In the genomic region with DNA sequence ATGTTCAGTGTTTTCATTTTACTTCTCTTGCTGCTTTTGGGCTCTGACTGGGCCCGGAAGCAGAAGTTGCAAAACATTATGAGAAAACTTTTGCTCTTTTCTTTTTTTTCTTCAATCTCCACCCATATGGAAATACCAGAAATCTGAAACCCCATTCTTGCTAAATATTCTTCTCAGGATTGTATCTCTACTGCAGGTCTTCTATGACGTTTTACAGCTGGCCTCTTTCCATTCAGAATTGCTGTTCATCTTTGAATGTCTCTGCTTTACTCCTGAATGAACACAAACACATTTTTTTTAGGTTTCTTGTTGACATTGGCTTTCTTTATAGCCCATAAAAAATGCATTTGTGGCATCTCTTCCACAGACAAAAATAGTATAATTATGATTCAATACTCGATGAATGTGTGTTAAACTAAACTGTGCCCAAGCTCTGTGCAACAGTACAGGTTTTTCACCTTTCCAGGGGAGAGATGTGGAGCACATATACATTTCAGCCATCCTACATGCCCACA, we compare ENCODE assay signal across 8 cellular contexts. TPM values are rescaled to one million over a fixed set of nuclear protein-coding genes. Genes with fewer than 3 reads are reported as not detected.
DNase-seq lines count a peak whose midpoint lies in the region; ATAC-seq, FAIRE-seq and TF ChIP-seq lines count a peak whose summit lies in the region.

No MANE protein-coding gene starts in this region.

- no peak overlapping the region for H2AFZ ChIP-seq in HepG2 (ENCODE audit: low read length)

- no peak for FAIRE-seq in HepG2 (lab: Jason Lieb, UNC)

- TF ChIP-seq EP300 in HepG2 (IDR thresholded peaks at IDR 0.05; ENCODE audit: low read depth in 2 of 2, low read length in 2 of 2) (no peak), HepG2 (CRISPR knock-in tag; IDR thresholded peaks at IDR 0.05; ENCODE audit: borderline replicate concordance) (no peak), stomach (IDR thresholded peaks at IDR 0.05) (no peak)

- BruUV-seq in HepG2 (replicated peaks; lab: Mats Ljungman, UMichigan): no TSS peak

- intact Hi-C loops in HepG2 (cut with micrococcal nuclease; ENCODE audit: unreplicated experiment) (no loop called here), stomach (cut with DNase I; ENCODE audit: low total_unique reads) (no loop called here)

- H3K4me2 ChIP-seq in HepG2 (ENCODE audit: low read depth, low read length): no peak overlapping the region

- H3K36me3 ChIP-seq in liver (ENCODE audit: control insufficient read depth in 4 of 4, insufficient read depth in 3 of 4, low read depth in 1 of 4, low read length in 3 of 4): no peaks in the 10 kb centered on the region
- H3K36me3 ChIP-seq in HepG2 (replicated peaks in 1 of 2; ENCODE audit: control insufficient read depth in 1 of 2, insufficient read depth in 2 of 2, low read length in 2 of 2): no peaks in the 10 kb centered on the region
- H3K36me3 ChIP-seq in stomach: no peaks in the 10 kb centered on the region

- TF ChIP-seq CTCF in liver (IDR thresholded peaks at IDR 0.05; ENCODE audit: low read depth, low read length, missing input control): no peak
- TF ChIP-seq CTCF in HepG2 (CRISPR knock-in tag; IDR thresholded peaks at IDR 0.05): no peak
- no peak for TF ChIP-seq CTCF in stomach (IDR thresholded peaks at IDR 0.05)
- no peak for TF ChIP-seq CTCF in GM13977 (IDR thresholded peaks at IDR 0.05; ENCODE audit: extremely low read depth, insufficient read depth, missing control alignments)

- H3K27me3 ChIP-seq in liver (ENCODE audit: control insufficient read depth in 4 of 4, insufficient read depth in 4 of 4, low read length in 3 of 4) (no peaks in the 10 kb centered on the region), HepG2 (ENCODE audit: control insufficient read depth in 1 of 2, insufficient read depth in 2 of 2, low read length in 2 of 2) (no peaks in the 10 kb centered on the region), stomach (no peaks in the 10 kb centered on the region)

- ATAC-seq in HepG2: no peak
- peak; percentile 44 for ATAC-seq in HG03139 (IDR thresholded peaks at IDR 0.05; ENCODE audit: unreplicated experiment)
- ATAC-seq in GM19452 (IDR thresholded peaks at IDR 0.05; ENCODE audit: unreplicated experiment): no peak

- H3K9me3 ChIP-seq in liver (ENCODE audit: control insufficient read depth in 4 of 4, low read length in 3 of 4) (no peaks in the 10 kb centered on the region), HepG2 (ENCODE audit: low read length) (no peaks in the 10 kb centered on the region), stomach (no peaks in the 10 kb centered on the region)

- CTCF ChIA-PET in HepG2 (lab: Yijun Ruan, JAX; ENCODE audit: low intra/inter-chr PET ratio, low total read pairs): no interaction called here

- H4K20me1 ChIP-seq in HepG2 (ENCODE audit: insufficient read depth, low read length): no peaks in the 10 kb centered on the region

- H3K4me3 ChIP-seq in liver (ENCODE audit: low read depth in 1 of 3, low read length in 3 of 3): no peak overlapping the region
- no peak overlapping the region for H3K4me3 ChIP-seq in HepG2 (replicated peaks in 1 of 3; ENCODE audit: insufficient read depth in 1 of 3, low read depth in 2 of 3, low read length in 3 of 3)
- no peak overlapping the region for H3K4me3 ChIP-seq in stomach

- H3K79me2 ChIP-seq in HepG2 (ENCODE audit: insufficient read depth, low read length): no peaks in the 10 kb centered on the region

- H3K4me1 ChIP-seq in liver (ENCODE audit: control insufficient read depth in 4 of 4, insufficient read depth in 4 of 4, low read length in 3 of 4): no peaks in the 10 kb centered on the region
- H3K4me1 ChIP-seq in HepG2 (ENCODE audit: insufficient read depth, low read length): no peaks in the 10 kb centered on the region
- no peaks in the 10 kb centered on the region for H3K4me1 ChIP-seq in stomach

- DNase-seq in HepG2 (ENCODE audit: low spot score) (no peak), SIG-M5 treated with dmso at 0.1 percent for 504 hours (lab: John Stamatoyannopoulos, UW; ENCODE audit: unreplicated experiment) (peak; percentile 98), epithelial cell of prostate (ENCODE audit: low read depth, low spot score) (peak; percentile 86), stomach (no peak), GM13977 (ENCODE audit: low spot score) (no peak)

- in situ Hi-C loops in HepG2 (cut with HindIII; ENCODE audit: extremely low pct_ligation_motif_present, low pct_unique_long_range_greater_than_20kb): no loop called here
- in situ Hi-C loops in GM13977 (cut with MboI; ENCODE audit: low pct_unique_long_range_greater_than_20kb, low sequenced_read_pairs, unreplicated experiment): no loop called here

- no peak for TF ChIP-seq POLR2A in HepG2 (IDR thresholded peaks at IDR 0.05; ENCODE audit: insufficient read depth in 1 of 2, low read depth in 2 of 2, low read length in 2 of 2)
- TF ChIP-seq POLR2A in stomach (IDR thresholded peaks at IDR 0.05): no peak

- H3K9ac ChIP-seq in liver (ENCODE audit: low read depth in 1 of 2, low read length in 2 of 2): peak overlapping the region in 1 of 2 donors; percentile 6
- no peak overlapping the region for H3K9ac ChIP-seq in HepG2 (ENCODE audit: insufficient read depth, low read depth, low read length)

- POLR2A ChIA-PET in HepG2 (lab: Yijun Ruan, JAX): no interaction called here

- WGBS in liver: 61% methylated on average over 3 of the region's 3 CpGs
- WGBS in HepG2 (ENCODE audit: low lambda C conversion rate): under 1% methylated on average over 3 of the region's 3 CpGs
- 28 to 55% (median 43%) methylated on average over 3 of the region's 3 CpGs for WGBS in stomach, 5 donors

- TF ChIP-seq RAD21 in liver (IDR thresholded peaks at IDR 0.05) (no peak), HepG2 (CRISPR knock-in tag; IDR thresholded peaks at IDR 0.05) (no peak)

- H3K27ac ChIP-seq in liver (ENCODE audit: low read depth in 1 of 2, low read length in 2 of 2): peak overlapping the region; percentile 58 to 59
- H3K27ac ChIP-seq in HepG2 (ENCODE audit: extremely low read length, insufficient read depth, low read length): no peak overlapping the region
- H3K27ac ChIP-seq in epithelial cell of prostate: peak overlapping the region; percentile 55
- H3K27ac ChIP-seq in stomach: peak overlapping the region in 4 of 5 donors; percentile 11 to 80 (median 63)

TF ChIP-seq in liver, 16 proteins besides CTCF, POLR2A, EP300 and RAD21 (continues in another document):
- TF ChIP-seq, protein P1, sequence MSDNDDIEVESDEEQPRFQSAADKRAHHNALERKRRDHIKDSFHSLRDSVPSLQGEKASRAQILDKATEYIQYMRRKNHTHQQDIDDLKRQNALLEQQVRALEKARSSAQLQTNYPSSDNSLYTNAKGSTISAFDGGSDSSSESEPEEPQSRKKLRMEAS (IDR thresholded peaks at IDR 0.05): no peak

TF ChIP-seq in HepG2, 621 proteins besides CTCF, POLR2A, EP300 and RAD21 (continues in another document):
- TF ChIP-seq, protein P2, sequence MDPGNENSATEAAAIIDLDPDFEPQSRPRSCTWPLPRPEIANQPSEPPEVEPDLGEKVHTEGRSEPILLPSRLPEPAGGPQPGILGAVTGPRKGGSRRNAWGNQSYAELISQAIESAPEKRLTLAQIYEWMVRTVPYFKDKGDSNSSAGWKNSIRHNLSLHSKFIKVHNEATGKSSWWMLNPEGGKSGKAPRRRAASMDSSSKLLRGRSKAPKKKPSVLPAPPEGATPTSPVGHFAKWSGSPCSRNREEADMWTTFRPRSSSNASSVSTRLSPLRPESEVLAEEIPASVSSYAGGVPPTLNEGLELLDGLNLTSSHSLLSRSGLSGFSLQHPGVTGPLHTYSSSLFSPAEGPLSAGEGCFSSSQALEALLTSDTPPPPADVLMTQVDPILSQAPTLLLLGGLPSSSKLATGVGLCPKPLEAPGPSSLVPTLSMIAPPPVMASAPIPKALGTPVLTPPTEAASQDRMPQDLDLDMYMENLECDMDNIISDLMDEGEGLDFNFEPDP (CRISPR knock-in tag; conservative IDR thresholded peaks at IDR 0.05): no peak
- TF ChIP-seq ZIK1 (CRISPR knock-in tag; IDR thresholded peaks at IDR 0.05; ENCODE audit: borderline replicate concordance, low read depth): no peak
- TF ChIP-seq SIN3A (IDR thresholded peaks at IDR 0.05; ENCODE audit: borderline replicate concordance, low read depth, low read length): no peak
- TF ChIP-seq ZNF570 (CRISPR knock-in tag; IDR thresholded peaks at IDR 0.05; ENCODE audit: borderline replicate concordance): no peak
- no peak for TF ChIP-seq SP140L (CRISPR knock-in tag; IDR thresholded peaks at IDR 0.05; ENCODE audit: borderline replicate concordance)
- no peak for TF ChIP-seq ZNF510 (CRISPR knock-in tag; IDR thresholded peaks at IDR 0.05; ENCODE audit: low read depth)
- TF ChIP-seq SSRP1 (CRISPR knock-in tag; IDR thresholded peaks at IDR 0.05): no peak
- TF ChIP-seq ZNF839 (CRISPR knock-in tag; IDR thresholded peaks at IDR 0.05; ENCODE audit: borderline replicate concordance): no peak
- TF ChIP-seq ZNF296 (CRISPR knock-in tag; conservative IDR thresholded peaks at IDR 0.05): no peak
- no peak for TF ChIP-seq CHCHD3 (CRISPR knock-in tag; IDR thresholded peaks at IDR 0.05)

RNA-seq across cellular contexts. Expression of a gene that starts 18.8 kb away (rescaled TPM):
- total RNA-seq in liver (10 to 100 TPM; 25.2 to 34.1 TPM), HepG2 (2016; rRNA removed; fragmentation: Illumina TruSeq; extraction: Trizol) (not detected in 2 replicates), stomach (10 to 100 TPM in 4 of 5 donors, under 1 TPM in 1; 0.58 to 50.9 (median 25.4) TPM)
- polyA plus RNA-seq in liver (1 to 10 TPM; 5.8 to 7.3 TPM), HepG2 (2011; rRNA removed) (not detected in 2 replicates), stomach (1 to 10 TPM; 2.8 to 5.3 (median 3.0) TPM)
- total RNA-seq in HepG2 (2016; cell fraction: cytosol; rRNA removed; fragmentation: Illumina TruSeq; extraction: Trizol; ENCODE audit: low read depth): not detected in 2 replicates
- not detected in 2 replicates for total RNA-seq in HepG2 (2016; cell fraction: insoluble cytoplasmic fraction; rRNA removed; fragmentation: Illumina TruSeq; extraction: Trizol)
- not detected in 2 replicates for total RNA-seq in HepG2 (2016; cell fraction: membrane; rRNA removed; fragmentation: Illumina TruSeq; extraction: Trizol)
- not detected in 2 replicates for total RNA-seq in HepG2 (2016; cell fraction: nucleus; rRNA removed; fragmentation: Illumina TruSeq; extraction: Trizol)
- polyA plus RNA-seq in HepG2 (2011; cell fraction: cytosol; rRNA removed): 0.01 TPM in 1 of 2 replicates, not detected in the other
- polyA plus RNA-seq in HepG2 (2011; cell fraction: nucleus; rRNA removed): 0.07 TPM in 1 of 2 replicates, not detected in the other
- polyA plus RNA-seq in HepG2 (2012): not detected in 2 replicates
- polyA plus RNA-seq in HepG2 (2016; cell fraction: cytosol; fragmentation: Illumina TruSeq; extraction: Trizol; ENCODE audit: low read depth): not detected in 2 replicates
- polyA plus RNA-seq in HepG2 (2016; cell fraction: insoluble cytoplasmic fraction; fragmentation: Illumina TruSeq; extraction: Trizol; ENCODE audit: low read depth): not detected in 2 replicates
- polyA plus RNA-seq in HepG2 (2016; cell fraction: membrane; fragmentation: Illumina TruSeq; extraction: Trizol; ENCODE audit: low read depth): not detected in 2 replicates
- polyA plus RNA-seq in HepG2 (2016; cell fraction: nucleus; fragmentation: Illumina TruSeq; extraction: Trizol; ENCODE audit: insufficient read depth, low read depth): not detected in 2 replicates
- 0.21 TPM in 1 of 2 replicates, not detected in the other for polyA minus RNA-seq in HepG2 (2011; rRNA and poly(A)+ RNA removed; ENCODE audit: low replicate concordance)
- not detected in 2 replicates for polyA minus RNA-seq in HepG2 (2011; cell fraction: cytosol; rRNA and poly(A)+ RNA removed)
- polyA minus RNA-seq in HepG2 (2011; cell fraction: nucleus; rRNA and poly(A)+ RNA removed): not detected in 2 replicates

Comparison
In these comparisons a context has a peak if more than half of its experiments do, and no peak if none do; other contexts are left out.
1. DNase-seq: peak in SIG-M5 treated with dmso at 0.1 percent for 504 hours (single experiment) and epithelial cell of prostate (single experiment); none in HepG2 (single experiment), stomach (single experiment) and GM13977 (single experiment).